ENCODE assay signal across 18 cellular contexts in the genomic region with DNA sequence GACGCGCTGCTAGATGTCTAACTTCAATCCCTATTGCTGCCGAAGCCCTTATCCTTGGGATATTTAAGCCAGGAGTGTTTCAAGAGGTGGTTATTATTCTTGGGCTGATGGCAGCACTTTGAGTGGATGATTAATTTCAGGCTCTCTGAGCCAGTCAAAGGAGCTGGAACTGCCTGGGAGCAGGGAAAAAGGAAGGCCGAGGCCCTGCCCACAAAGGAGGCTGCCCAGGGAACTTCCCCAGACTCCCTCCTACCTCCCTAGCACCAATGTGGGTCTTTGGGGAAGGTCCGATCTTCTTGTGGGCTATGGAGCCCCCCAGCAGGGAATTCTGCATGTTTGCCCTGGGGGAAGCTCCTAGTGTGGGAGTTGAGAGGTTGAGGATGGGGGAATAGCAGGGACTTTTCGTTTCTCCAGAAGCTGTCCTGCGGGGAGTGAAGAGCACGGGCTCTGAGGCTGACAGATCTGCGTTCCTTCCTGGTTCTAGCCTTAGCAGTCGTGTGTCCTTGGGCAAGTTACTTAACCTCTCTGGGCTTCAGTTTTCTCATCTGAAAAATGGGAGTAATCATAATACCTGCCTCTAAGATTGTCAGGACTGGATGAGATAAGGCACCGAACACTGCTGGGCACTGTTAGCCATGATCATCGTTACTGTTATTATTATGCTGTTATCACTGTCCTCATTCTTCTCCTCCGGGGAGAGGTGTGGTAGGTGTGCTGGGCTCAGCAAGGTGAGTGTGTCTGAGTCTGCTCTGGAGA. TPM values are rescaled to one million over a fixed set of nuclear protein-coding genes. Genes with fewer than 3 reads are reported as not detected.
DNase-seq lines count a peak whose midpoint lies in the region; ATAC-seq and TF ChIP-seq lines count a peak whose summit lies in the region.
"Had no signal": no experiment of that assay in that cellular context is flagged by ENCODE, and none has a peak within 500 bp of the region (broad histone marks: within the 10 kb centered on the region; RNA-seq: fewer than 3 reads in every experiment).

No MANE protein-coding gene starts in this region.

- 92 to 93% (median 92%) methylated on average over 13 of the region's 13 CpGs for WGBS in psoas muscle, 3 donors

- no peaks in the 10 kb centered on the region for H3K9me3 ChIP-seq in ascending aorta
- H3K9me3 ChIP-seq in muscle layer of colon (ENCODE audit: low read length), result no peaks in the 10 kb centered on the region
- H3K9me3 ChIP-seq in tibial artery, result no peaks in the 10 kb centered on the region
- H3K9me3 ChIP-seq in psoas muscle, result no peaks in the 10 kb centered on the region
- H3K9me3 ChIP-seq: BE2C had no signal

- DNase-seq in H7 (peak; percentile 40), ascending aorta (ENCODE audit: low spot score in 2 of 2) (no peak), tibial artery (no peak), GOT3 (lab: John Stamatoyannopoulos, UW) (no peak), psoas muscle (no peak)
- DNase-seq: BE2C; CD8-positive, alpha-beta T cell; MV-4-11; NCI-H1417 treated with DMSO at 0.1 percent for 48 hours; NCI-H2029 treated with DMSO at 0.1 percent for 48 hours; NCI-H226; NCI-H526; PC-3 had no signal

- ATAC-seq in psoas muscle (no peak), GM21619 (IDR thresholded peaks at IDR 0.05; ENCODE audit: unreplicated experiment) (no peak)
- ATAC-seq: CD8-positive, alpha-beta T cell; PC-3 had no signal

- intact Hi-C loops in ascending aorta (cut with DNase I) (loop anchor here (10.0 kb wide), 1 partner anchor 705 kb away; no protein-coding TSS in a partner anchor), tibial artery (cut with DNase I; ENCODE audit: low total_unique reads) (loop anchor here (10.0 kb wide), 1 partner anchor 875 kb away; no protein-coding TSS in a partner anchor), psoas muscle (cut with DNase I) (no loop called here)

- H3K27ac ChIP-seq in ascending aorta (peak overlapping the region; percentile 24), muscle layer of colon (ENCODE audit: low read depth, low read length) (peak overlapping the region; percentile 59), tibial artery (peak overlapping the region; percentile 52 to 54), psoas muscle (no peak overlapping the region)

- H3K36me3 ChIP-seq in H7 (replicated peaks; ENCODE audit: control insufficient read depth, insufficient read depth, low read length), result no peaks in the 10 kb centered on the region
- H3K36me3 ChIP-seq in ascending aorta, result no peaks in the 10 kb centered on the region
- H3K36me3 ChIP-seq in muscle layer of colon (ENCODE audit: insufficient read depth, low read length), result peaks cover 5% of the 10 kb centered on the region
- no peaks in the 10 kb centered on the region for H3K36me3 ChIP-seq in tibial artery
- H3K36me3 ChIP-seq in psoas muscle (ENCODE audit: insufficient read depth in 1 of 2, low read depth in 1 of 2), result no peaks in the 10 kb centered on the region
- H3K36me3 ChIP-seq: BE2C had no signal

- H3K9ac ChIP-seq in muscle layer of colon (ENCODE audit: low read length), result peak overlapping the region; percentile 17

- H3K27me3 ChIP-seq in H7 (ENCODE audit: control insufficient read depth, insufficient read depth, low read length) (peaks cover 15% of the 10 kb centered on the region), ascending aorta (no peaks in the 10 kb centered on the region), muscle layer of colon (ENCODE audit: control insufficient read depth in 1 of 2, insufficient read depth in 2 of 2, low read length in 2 of 2) (no peaks in the 10 kb centered on the region), tibial artery (no peaks in the 10 kb centered on the region), psoas muscle (ENCODE audit: insufficient read depth in 3 of 3, low read length in 2 of 3) (no peaks in the 10 kb centered on the region)
- H3K27me3 ChIP-seq: BE2C had no signal

- H3K4me3 ChIP-seq in H7 (ENCODE audit: insufficient read depth, low read depth, low read length) (no peak overlapping the region), ascending aorta (no peak overlapping the region), muscle layer of colon (ENCODE audit: low read depth in 1 of 2, low read length in 2 of 2) (peak overlapping the region in 1 of 2 donors; percentile 18), tibial artery (no peak overlapping the region), psoas muscle (no peak overlapping the region)

- TF ChIP-seq CTCF in ascending aorta (IDR thresholded peaks at IDR 0.05), result no peak
- TF ChIP-seq CTCF in tibial artery (IDR thresholded peaks at IDR 0.05), result no peak
- no peak for TF ChIP-seq CTCF in psoas muscle (IDR thresholded peaks at IDR 0.05)

- H3K4me1 ChIP-seq in ascending aorta (peaks cover 14 to 26% of the 10 kb centered on the region in 2 donors), muscle layer of colon (ENCODE audit: insufficient read depth, low read length) (peaks cover 70% of the 10 kb centered on the region), tibial artery (peaks cover 0 to 67% (median 36%) of the 10 kb centered on the region in 4 donors), psoas muscle (peaks cover 6% of the 10 kb centered on the region)
- H3K4me1 ChIP-seq: BE2C had no signal

RNA-seq across cellular contexts. Expression of gene KCNQ4, which starts 6.3 kb away (rescaled TPM):
- 1.5 and 2.7 TPM in 2 replicates for total RNA-seq in H7 (2014; rRNA removed; shearing (Covaris generic))
- 14.5 TPM for total RNA-seq in ascending aorta
- 1 to 10 TPM; 4.6 to 9.1 (median 6.3) TPM for total RNA-seq in psoas muscle
- 1 to 10 TPM; 1.9 to 2.7 (median 2.1) TPM for polyA plus RNA-seq in psoas muscle
- total RNA-seq: H4 had no signal
- polyA plus RNA-seq: AG04450, IgD-negative memory B cell had no signal

Comparison
In these comparisons a context has a peak if more than half of its experiments do, and no peak if none do; other contexts are left out.
1. intact Hi-C loops: an anchor here in ascending aorta (10.0 kb wide) and tibial artery (10.0 kb wide); none called in psoas muscle.